Comparison of ENCODE assay signal across 12 cellular contexts in the genomic region with DNA sequence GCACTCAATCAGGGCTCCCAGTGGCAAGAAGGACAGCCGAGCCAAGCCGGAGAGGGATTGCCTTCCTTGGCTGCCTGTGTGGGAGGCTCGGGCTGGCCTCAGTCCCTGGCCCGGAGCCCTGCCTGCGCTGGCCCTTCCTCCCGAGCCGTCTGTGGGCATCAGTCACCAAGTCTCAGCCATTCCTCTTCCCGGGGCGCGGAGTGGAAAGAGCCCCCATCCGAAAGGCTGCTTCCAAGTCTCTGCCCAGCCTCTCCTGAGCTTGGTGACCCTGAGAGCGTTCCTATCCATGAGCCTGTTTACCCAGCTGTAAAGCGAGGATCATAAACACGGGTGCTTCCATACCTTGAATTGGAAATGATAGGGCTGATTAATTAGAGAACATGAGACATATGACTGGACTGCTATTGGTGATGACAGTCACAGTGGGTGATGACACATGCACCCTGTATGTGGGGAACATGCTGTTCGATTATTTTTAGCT. TPM values are rescaled to one million over a fixed set of nuclear protein-coding genes. Genes with fewer than 3 reads are reported as not detected.
A peak's percentile ranks its signal among the peaks of the same experiment; 100 is the strongest.
DNase-seq lines count a peak whose midpoint lies in the region; ATAC-seq and TF ChIP-seq lines count a peak whose summit lies in the region.
"Had no signal": no experiment of that assay in that cellular context is flagged by ENCODE, and none has a peak within 500 bp of the region (broad histone marks: within the 10 kb centered on the region; RNA-seq: fewer than 3 reads in every experiment).

No MANE protein-coding gene starts in this region.

- H3K4me3 Mint-ChIP-seq in endodermal cell = no peak overlapping the region
- H3K4me3 Mint-ChIP-seq in nephron = peak overlapping the region in 2 of 3 experiments; percentile 6 to 28
- H3K4me3 Mint-ChIP-seq: activated CD4-positive, alpha-beta memory T cell treated with anti-CD3 and anti-CD28 coated beads, Interleukin-2, amount 10 ng/mL, durations not matched to agents 7 days and 5 days; activated naive CD8-positive, alpha-beta T cell treated with anti-CD3 and anti-CD28 coated beads, Interleukin-2, amount 50 U/mL, for 24 hours had no signal

- ATAC-seq in GM21526 (IDR thresholded peaks at IDR 0.05; ENCODE audit: low FRiP score, unreplicated experiment) (no peak), left lung (no peak), HG03025 (IDR thresholded peaks at IDR 0.05; ENCODE audit: low FRiP score, unreplicated experiment) (no peak)
- ATAC-seq: activated naive CD8-positive, alpha-beta T cell treated with anti-CD3 and anti-CD28 coated beads, Interleukin-2, amount 50 U/mL, for 24 hours had no signal

- H3K36me3 ChIP-seq in ACC112 (ENCODE audit: insufficient read depth, low read length) (no peaks in the 10 kb centered on the region), endodermal cell (ENCODE audit: control insufficient read depth, insufficient read depth, low read length) (no peaks in the 10 kb centered on the region), left lung (no peaks in the 10 kb centered on the region)
- H3K36me3 ChIP-seq: BE2C had no signal

- peak overlapping the region; percentile 17 for H2AFZ ChIP-seq in ACC112 (ENCODE audit: low read length, unreplicated experiment)

- H3K4me3 ChIP-seq in ACC112 (ENCODE audit: low read depth, low read length) (peak overlapping the region; percentile 17; the same call in 1 of the 2 replicates), endodermal cell (ENCODE audit: low read length) (no peak overlapping the region), left lung (no peak overlapping the region)

- H3K79me2 ChIP-seq in ACC112 (ENCODE audit: control insufficient read depth, insufficient read depth, low read length, unreplicated experiment) = no peaks in the 10 kb centered on the region

- H3K4me1 ChIP-seq in ACC112 (ENCODE audit: control insufficient read depth, insufficient read depth, low read length, unreplicated experiment) (peaks cover 30% of the 10 kb centered on the region), endodermal cell (ENCODE audit: control insufficient read depth, insufficient read depth, low read length) (peaks cover 9% of the 10 kb centered on the region), left lung (peaks cover 16 to 65% of the 10 kb centered on the region in 2 donors)

- no peak for TF ChIP-seq CTCF in endodermal cell (conservative IDR thresholded peaks at IDR 0.05)
- TF ChIP-seq CTCF in nephron (IDR thresholded peaks at IDR 0.05; ENCODE audit: unreplicated experiment in 3 of 3) = no peak
- no peak for TF ChIP-seq CTCF in left lung (IDR thresholded peaks at IDR 0.05)

- 91 to 93% methylated on average over 7 to 15 of the region's 15 CpGs for whole genome bisulfite sequencing in endodermal cell (ENCODE audit: insufficient coverage in 1 of 2, insufficient read length in 1 of 2), 2 experiments

- H3K9me3 ChIP-seq in endodermal cell (ENCODE audit: control insufficient read depth, low read length) = no peaks in the 10 kb centered on the region
- H3K9me3 ChIP-seq in left lung = no peaks in the 10 kb centered on the region
- H3K9me3 ChIP-seq: BE2C had no signal

- H3K4me1 Mint-ChIP-seq in endodermal cell (peaks cover 37% of the 10 kb centered on the region), nephron (peaks cover 80% of the 10 kb centered on the region)
- H3K4me1 Mint-ChIP-seq: activated CD4-positive, alpha-beta memory T cell treated with anti-CD3 and anti-CD28 coated beads, Interleukin-2, amount 10 ng/mL, durations not matched to agents 7 days and 5 days had no signal

- H3K27me3 ChIP-seq in ACC112 (ENCODE audit: insufficient read depth, low read length) = no peaks in the 10 kb centered on the region
- peaks cover 94% of the 10 kb centered on the region for H3K27me3 ChIP-seq in endodermal cell (ENCODE audit: control insufficient read depth, insufficient read depth, low read length, poor library complexity, severe bottlenecking)
- H3K27me3 ChIP-seq in left lung = peaks cover 0 to 11% of the 10 kb centered on the region in 2 donors
- H3K27me3 ChIP-seq: BE2C had no signal

- H3K27ac Mint-ChIP-seq in endodermal cell (no peak overlapping the region), nephron (peak overlapping the region; percentile 3 to 63 (median 45))
- H3K27ac Mint-ChIP-seq: activated CD4-positive, alpha-beta memory T cell treated with anti-CD3 and anti-CD28 coated beads, Interleukin-2, amount 10 ng/mL, durations not matched to agents 7 days and 5 days; activated naive CD8-positive, alpha-beta T cell treated with anti-CD3 and anti-CD28 coated beads, Interleukin-2, amount 50 U/mL, for 24 hours had no signal

- H3K27me3 Mint-ChIP-seq in endodermal cell (ENCODE audit: insufficient read depth) (peaks cover 97% of the 10 kb centered on the region), nephron (ENCODE audit: low read depth) (peaks cover 28% of the 10 kb centered on the region)

- H3K27ac ChIP-seq in ACC112 (ENCODE audit: low read depth, low read length) = peak overlapping the region; percentile 29; the same call in 1 of the 2 replicates
- H3K27ac ChIP-seq in endodermal cell (ENCODE audit: low read depth, low read length) = no peak overlapping the region
- no peak overlapping the region for H3K27ac ChIP-seq in left lung

- intact Hi-C loops in left lung (cut with DNase I) = no loop called here

- no peaks in the 10 kb centered on the region for H3K9me3 Mint-ChIP-seq in endodermal cell
- H3K9me3 Mint-ChIP-seq in nephron = no peaks in the 10 kb centered on the region
- H3K9me3 Mint-ChIP-seq: activated CD4-positive, alpha-beta memory T cell treated with anti-CD3 and anti-CD28 coated beads, Interleukin-2, amount 10 ng/mL, durations not matched to agents 7 days and 5 days; activated naive CD8-positive, alpha-beta T cell treated with anti-CD3 and anti-CD28 coated beads, Interleukin-2, amount 50 U/mL, for 24 hours had no signal

- DNase-seq in MV-4-11 (lab: John Stamatoyannopoulos, UW) (peak; percentile 44), endodermal cell (peak; percentile 28), NCI-H226 (no peak), left lung (no peak)
- DNase-seq: activated CD4-positive, alpha-beta memory T cell treated with anti-CD3 and anti-CD28 coated beads, Interleukin-2, amount 10 ng/mL, durations not matched to agents 7 days and 5 days; activated naive CD8-positive, alpha-beta T cell treated with anti-CD3 and anti-CD28 coated beads, Interleukin-2, amount 50 U/mL, for 24 hours; BE2C; NCI-H1694 treated with DMSO at 0.1 percent for 48 hours had no signal

- no peak overlapping the region for H3K9ac ChIP-seq in endodermal cell (ENCODE audit: extremely low read depth, low read length, poor library complexity, severe bottlenecking)

- H3K36me3 Mint-ChIP-seq in endodermal cell (ENCODE audit: low read depth) = no peaks in the 10 kb centered on the region
- no peaks in the 10 kb centered on the region for H3K36me3 Mint-ChIP-seq in nephron (ENCODE audit: low read depth)

RNA-seq across cellular contexts. Expression of a gene that starts 59.1 kb away (rescaled TPM):
- total RNA-seq in endodermal cell (10 to 100 TPM; 66.5 to 81.1 TPM), left lung (10 to 100 TPM; 48.2 to 69.9 TPM)
- polyA plus RNA-seq in endodermal cell (2013, experiment 1 of 2) = 51.9 TPM
- polyA plus RNA-seq in endodermal cell (2013, experiment 2 of 2) = 48.9 TPM

Comparison
In these comparisons a context has a peak if more than half of its experiments do, and no peak if none do; other contexts are left out.
1. DNase-seq: peak in MV-4-11 (single experiment) and endodermal cell (single experiment); none in NCI-H226 (single experiment) and left lung (0 of 2).